ENCODE assay signal across 19 cellular contexts in the genomic region with DNA sequence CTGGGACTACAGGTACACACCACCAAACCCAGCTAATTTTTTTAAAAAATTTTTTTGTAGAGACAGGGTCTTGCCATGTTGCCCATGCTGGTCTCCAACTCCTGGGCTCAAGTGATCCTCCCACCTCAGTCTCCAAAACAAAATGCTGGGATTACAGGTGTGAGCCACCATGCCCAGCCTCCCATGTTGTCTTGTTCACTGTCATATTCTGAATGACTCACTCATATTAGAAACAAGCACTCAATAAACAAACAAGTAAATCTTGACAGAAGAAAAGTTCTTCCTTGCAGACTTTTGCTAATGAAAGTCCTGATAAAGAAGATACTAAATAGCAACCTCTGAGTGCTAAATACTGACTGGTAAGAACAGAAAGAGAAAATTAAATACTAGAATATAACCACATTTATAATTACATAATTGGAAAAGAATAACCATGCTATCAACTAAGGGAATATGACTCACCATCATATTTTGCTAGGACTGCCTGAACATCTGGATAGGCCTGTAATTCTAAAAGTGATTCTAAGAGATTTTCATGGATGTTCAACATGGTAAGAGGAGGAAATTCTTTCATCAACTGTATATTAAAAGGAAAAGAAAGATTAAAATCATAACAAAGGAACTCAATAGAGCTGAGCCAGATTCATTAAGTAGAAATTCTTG.
"Had no signal": no experiment of that assay in that cellular context is flagged by ENCODE, and none has a peak within 500 bp of the region (broad histone marks: within the 10 kb centered on the region; RNA-seq: fewer than 3 reads in every experiment).

No MANE protein-coding gene starts in this region.

- H3K27me3 ChIP-seq: right lobe of liver, spleen had no signal

- H3K9me3 ChIP-seq: psoas muscle, right lobe of liver, spleen had no signal

- H3K27ac ChIP-seq: coronary artery, psoas muscle, right lobe of liver, spleen, VCaP had no signal

- H3K4me3 ChIP-seq: coronary artery, psoas muscle, right lobe of liver, spleen had no signal

- H3K4me1 ChIP-seq: psoas muscle, right lobe of liver, spleen had no signal

- DNase-seq: activated CD4-positive, alpha-beta memory T cell treated with anti-CD3 and anti-CD28 coated beads, Interleukin-2, amount 10 ng/mL, durations not matched to agents 7 days and 5 days; activated CD4-positive, alpha-beta T cell treated with anti-CD3 and anti-CD28 coated beads for 36 hours; activated CD8-positive, alpha-beta memory T cell treated with anti-CD3 and anti-CD28 coated beads, Interleukin-2, amount 50 U/mL, for 4 hours; activated naive CD4-positive, alpha-beta T cell treated with Interleukin-2 at 50 U/mL for 16 hours; activated naive CD8-positive, alpha-beta T cell treated with anti-CD3 and anti-CD28 coated beads, Interleukin-2, amount 50 U/mL, for 24 hours; effector CD4-positive, alpha-beta T cell; foreskin melanocyte; head of caudate nucleus; natural killer cell; psoas muscle; right lobe of liver; spleen; stimulated activated CD4-positive, alpha-beta T cell treated with anti-CD3 and anti-CD28 coated beads, Interleukin-1b, Interleukin-23, amount 100 ng/mL, for 48 hours; stimulated activated naive CD4-positive, alpha-beta T cell; T1000 had no signal

- FAIRE-seq: astrocyte had no signal

- ATAC-seq: activated CD4-positive, alpha-beta T cell treated with anti-CD3 and anti-CD28 coated beads for 36 hours; activated naive CD8-positive, alpha-beta T cell treated with anti-CD3 and anti-CD28 coated beads, Interleukin-2, amount 50 U/mL, for 24 hours; left lobe of liver; natural killer cell; psoas muscle; right lobe of liver had no signal
